Comparison of ENCODE assay signal across 18 cellular contexts in genomic region chr3:112793311-112794081, GRCh38. TPM values are rescaled to one million over a fixed set of nuclear protein-coding genes. Genes with fewer than 3 reads are reported as not detected.
DNase-seq lines count a peak whose midpoint lies in the region; ATAC-seq, FAIRE-seq and TF ChIP-seq lines count a peak whose summit lies in the region.
"Had no signal": no experiment of that assay in that cellular context is flagged by ENCODE, and none has a peak within 500 bp of the region (broad histone marks: within the 10 kb centered on the region; RNA-seq: fewer than 3 reads in every experiment).

No MANE protein-coding gene starts in this region.

- no peak overlapping the region for H3K27ac ChIP-seq in keratinocyte (ENCODE audit: control insufficient read depth, insufficient read depth, low read length)
- H3K27ac ChIP-seq: esophagus muscularis mucosa, suprapubic skin had no signal

- no peaks in the 10 kb centered on the region for H3K4me1 ChIP-seq in keratinocyte (ENCODE audit: control insufficient read depth, extremely low read depth, insufficient read depth, low read length)
- H3K4me1 ChIP-seq: esophagus muscularis mucosa, suprapubic skin had no signal

- H4K20me1 ChIP-seq in keratinocyte (ENCODE audit: control insufficient read depth, extremely low read depth, insufficient read depth, low read length) = no peaks in the 10 kb centered on the region

- no peak overlapping the region for H2AFZ ChIP-seq in keratinocyte (ENCODE audit: control insufficient read depth, low read length)

- H3K36me3 Mint-ChIP-seq in T-helper 1 cell treated with Interleukin-12 subunit alpha and Interleukin-12 subunit beta and Interleukin-4 antibody, amounts not matched to agents 30 μg/mL and 1 μg/mL, for 36 hours (ENCODE audit: low read depth) = no peaks in the 10 kb centered on the region
- H3K36me3 Mint-ChIP-seq in type B pancreatic cell (no peaks in the 10 kb centered on the region), osteocyte (ENCODE audit: unreplicated experiment) (no peaks in the 10 kb centered on the region)

- TF ChIP-seq CTCF in keratinocyte (optimal IDR thresholded peaks at IDR 0.05 in 1 of 3, IDR thresholded peaks at IDR 0.05 in 1 of 3, conservative IDR thresholded peaks at IDR 0.05 in 1 of 3; ENCODE audit: extremely low read depth in 1 of 3, insufficient read depth in 2 of 3, low read length in 3 of 3) (no peak), type B pancreatic cell (conservative IDR thresholded peaks at IDR 0.05) (no peak), osteocyte (IDR thresholded peaks at IDR 0.05) (no peak)

- H3K27me3 ChIP-seq in keratinocyte (ENCODE audit: control insufficient read depth, extremely low read depth, insufficient read depth, low read length) = no peaks in the 10 kb centered on the region
- H3K27me3 ChIP-seq: esophagus muscularis mucosa, suprapubic skin had no signal

- dilution Hi-C loops in keratinocyte (cut with MboI; ENCODE audit: extremely low pct_ligation_motif_present, low sequenced_read_pairs) = no loop called here

- peaks cover 4% of the 10 kb centered on the region for H3K9me3 Mint-ChIP-seq in T-helper 1 cell treated with Interleukin-12 subunit alpha and Interleukin-12 subunit beta and Interleukin-4 antibody, amounts not matched to agents 30 μg/mL and 1 μg/mL, for 36 hours
- H3K9me3 Mint-ChIP-seq in type B pancreatic cell (peaks cover 4% of the 10 kb centered on the region), osteocyte (ENCODE audit: unreplicated experiment) (no peaks in the 10 kb centered on the region)

- no peak overlapping the region for H3K4me3 ChIP-seq in keratinocyte (ENCODE audit: control insufficient read depth in 2 of 3, extremely low read depth in 1 of 3, insufficient read depth in 2 of 3, low read depth in 1 of 3, low read length in 3 of 3)
- H3K4me3 ChIP-seq: esophagus muscularis mucosa, suprapubic skin had no signal

- H3K9ac ChIP-seq in keratinocyte (ENCODE audit: control insufficient read depth, extremely low read depth, insufficient read depth, low read length) = no peak overlapping the region

- H3K27ac Mint-ChIP-seq in T-helper 1 cell treated with Interleukin-12 subunit alpha and Interleukin-12 subunit beta and Interleukin-4 antibody, amounts not matched to agents 30 μg/mL and 1 μg/mL, for 36 hours = peak overlapping the region; percentile 2
- H3K27ac Mint-ChIP-seq in type B pancreatic cell = peak overlapping the region; percentile 4
- no peak overlapping the region for H3K27ac Mint-ChIP-seq in osteocyte (ENCODE audit: unreplicated experiment)
- H3K27ac Mint-ChIP-seq: nephron progenitor cell had no signal

- H3K4me3 Mint-ChIP-seq in T-helper 1 cell treated with Interleukin-12 subunit alpha and Interleukin-12 subunit beta and Interleukin-4 antibody, amounts not matched to agents 30 μg/mL and 1 μg/mL, for 36 hours = no peak overlapping the region
- no peak overlapping the region for H3K4me3 Mint-ChIP-seq in type B pancreatic cell
- no peak overlapping the region for H3K4me3 Mint-ChIP-seq in osteocyte (ENCODE audit: unreplicated experiment)
- H3K4me3 Mint-ChIP-seq: nephron progenitor cell had no signal

- peaks cover 17% of the 10 kb centered on the region for H3K4me1 Mint-ChIP-seq in T-helper 1 cell treated with Interleukin-12 subunit alpha and Interleukin-12 subunit beta and Interleukin-4 antibody, amounts not matched to agents 30 μg/mL and 1 μg/mL, for 36 hours (ENCODE audit: low read depth)
- H3K4me1 Mint-ChIP-seq in type B pancreatic cell (ENCODE audit: unreplicated experiment) (peaks cover 11% of the 10 kb centered on the region), osteocyte (ENCODE audit: unreplicated experiment) (peaks cover 16% of the 10 kb centered on the region)

- H3K27me3 Mint-ChIP-seq in T-helper 1 cell treated with Interleukin-12 subunit alpha and Interleukin-12 subunit beta and Interleukin-4 antibody, amounts not matched to agents 30 μg/mL and 1 μg/mL, for 36 hours (ENCODE audit: low read depth) = no peaks in the 10 kb centered on the region
- H3K27me3 Mint-ChIP-seq in type B pancreatic cell (no peaks in the 10 kb centered on the region), osteocyte (ENCODE audit: unreplicated experiment) (no peaks in the 10 kb centered on the region)

- H3K36me3 ChIP-seq in keratinocyte (ENCODE audit: control insufficient read depth in 2 of 2, extremely low read depth in 1 of 2, insufficient read depth in 2 of 2, low read length in 2 of 2) = no peaks in the 10 kb centered on the region
- H3K36me3 ChIP-seq: esophagus muscularis mucosa, suprapubic skin had no signal

- FAIRE-seq in keratinocyte (lab: Jason Lieb, UNC) = peak; percentile 62
- FAIRE-seq: GM19239 had no signal

- no peaks in the 10 kb centered on the region for H3K9me1 ChIP-seq in keratinocyte (ENCODE audit: control insufficient read depth, extremely low read depth, insufficient read depth, low read length)

- H3K4me2 ChIP-seq in keratinocyte (ENCODE audit: control insufficient read depth, extremely low read depth, insufficient read depth, low read depth, low read length) = no peak overlapping the region

- H3K79me2 ChIP-seq in keratinocyte (ENCODE audit: control insufficient read depth, insufficient read depth, low read length) = no peaks in the 10 kb centered on the region

- H3K9me3 ChIP-seq in keratinocyte (ENCODE audit: control insufficient read depth, low read depth, low read length) = no peaks in the 10 kb centered on the region
- H3K9me3 ChIP-seq: esophagus muscularis mucosa, suprapubic skin had no signal

- ATAC-seq in SK-N-SH treated with all-trans-retinoic acid at 6 μM for 48 hours = peak; percentile 59

- no peak for DNase-seq in T-helper 1 cell
- DNase-seq in keratinocyte (ENCODE audit: low read depth, low spot score) = no peak
- no peak for DNase-seq in type B pancreatic cell (ENCODE audit: extremely low spot score, unreplicated experiment)
- no peak for DNase-seq in A172 (ENCODE audit: low spot score)
- no peak for DNase-seq in osteocyte (ENCODE audit: extremely low spot score, unreplicated experiment)
- no peak for DNase-seq in KG1 (lab: John Stamatoyannopoulos, UW)
- DNase-seq: activated CD4-positive, CD25-positive, alpha-beta regulatory T cell; activated naive CD4-positive, alpha-beta T cell treated with Interleukin-2 at 50 U/mL for 16 hours; cortex of kidney; nephron progenitor cell had no signal

TF ChIP-seq in SK-N-SH treated with all-trans-retinoic acid at 6 μM for 48 hours, 23 proteins besides CTCF, POLR2A, EP300 and RAD21 (continues in another document):
- TF ChIP-seq CREB5 (CRISPR knock-in tag; IDR thresholded peaks at IDR 0.05; ENCODE audit: low read depth) = no peak
- TF ChIP-seq CSDC2 (CRISPR knock-in tag; IDR thresholded peaks at IDR 0.05) = no peak
- TF ChIP-seq GLIS3 (CRISPR knock-in tag; IDR thresholded peaks at IDR 0.05) = no peak
- no peak for TF ChIP-seq ARNTL (CRISPR knock-in tag; IDR thresholded peaks at IDR 0.05; ENCODE audit: borderline replicate concordance, low read depth)
- no peak for TF ChIP-seq ZNF565 (CRISPR knock-in tag; conservative IDR thresholded peaks at IDR 0.05; ENCODE audit: low read depth)
- TF ChIP-seq BACH2 (CRISPR knock-in tag; IDR thresholded peaks at IDR 0.05; ENCODE audit: borderline replicate concordance) = no peak
- no peak for TF ChIP-seq ZNF8 (CRISPR knock-in tag; IDR thresholded peaks at IDR 0.05)
- TF ChIP-seq ESRRG (CRISPR knock-in tag; IDR thresholded peaks at IDR 0.05) = no peak
- TF ChIP-seq TOX (CRISPR knock-in tag; IDR thresholded peaks at IDR 0.05; ENCODE audit: borderline replicate concordance) = no peak
- TF ChIP-seq PPARA (CRISPR knock-in tag; IDR thresholded peaks at IDR 0.05; ENCODE audit: borderline replicate concordance) = no peak
- no peak for TF ChIP-seq ZFP30 (CRISPR knock-in tag; IDR thresholded peaks at IDR 0.05)
- no peak for TF ChIP-seq TCF4 (CRISPR knock-in tag; IDR thresholded peaks at IDR 0.05; ENCODE audit: borderline replicate concordance)
- TF ChIP-seq, protein P1, sequence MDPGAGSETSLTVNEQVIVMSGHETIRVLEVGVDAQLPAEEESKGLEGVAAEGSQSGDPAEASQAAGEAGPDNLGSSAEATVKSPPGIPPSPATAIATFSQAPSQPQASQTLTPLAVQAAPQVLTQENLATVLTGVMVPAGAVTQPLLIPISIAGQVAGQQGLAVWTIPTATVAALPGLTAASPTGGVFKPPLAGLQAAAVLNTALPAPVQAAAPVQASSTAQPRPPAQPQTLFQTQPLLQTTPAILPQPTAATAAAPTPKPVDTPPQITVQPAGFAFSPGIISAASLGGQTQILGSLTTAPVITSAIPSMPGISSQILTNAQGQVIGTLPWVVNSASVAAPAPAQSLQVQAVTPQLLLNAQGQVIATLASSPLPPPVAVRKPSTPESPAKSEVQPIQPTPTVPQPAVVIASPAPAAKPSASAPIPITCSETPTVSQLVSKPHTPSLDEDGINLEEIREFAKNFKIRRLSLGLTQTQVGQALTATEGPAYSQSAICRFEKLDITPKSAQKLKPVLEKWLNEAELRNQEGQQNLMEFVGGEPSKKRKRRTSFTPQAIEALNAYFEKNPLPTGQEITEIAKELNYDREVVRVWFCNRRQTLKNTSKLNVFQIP (CRISPR knock-in tag; IDR thresholded peaks at IDR 0.05; ENCODE audit: borderline replicate concordance, low read depth) = no peak

RNA-seq across cellular contexts. Expression of gene CD200R1L, which starts 53.2 kb away (rescaled TPM):
- not detected in 3 replicates for polyA plus RNA-seq in keratinocyte
- not detected for polyA plus RNA-seq in keratinocyte (2011; ENCODE audit: low read depth)
- polyA plus RNA-seq in keratinocyte (2011; cell fraction: cytosol; rRNA removed) = not detected in 2 replicates
- not detected in 2 replicates for polyA plus RNA-seq in keratinocyte (2011; cell fraction: nucleus; rRNA removed)
- not detected in 2 replicates for polyA plus RNA-seq in keratinocyte (2012; ENCODE audit: low replicate concordance)
- not detected in 3 replicates for polyA minus RNA-seq in keratinocyte
- not detected for polyA minus RNA-seq in keratinocyte (2011; cell fraction: cytosol; rRNA and poly(A)+ RNA removed)
- not detected in 2 replicates for polyA minus RNA-seq in keratinocyte (2011; cell fraction: nucleus; rRNA and poly(A)+ RNA removed)
- total RNA-seq in type B pancreatic cell (ENCODE audit: low replicate concordance) = not detected in 2 replicates
- 0.38 TPM in 1 of 2 replicates, not detected in the other for total RNA-seq in A172 (2014; rRNA removed; shearing (Covaris generic))
- not detected in 2 replicates for total RNA-seq in osteocyte
- total RNA-seq: esophagus muscularis mucosa, HT-29, liver, SK-MEL-5, suprapubic skin had no signal
- polyA plus RNA-seq: liver had no signal
